Comparison of ENCODE assay signal across 9 cellular contexts in the genomic region with DNA sequence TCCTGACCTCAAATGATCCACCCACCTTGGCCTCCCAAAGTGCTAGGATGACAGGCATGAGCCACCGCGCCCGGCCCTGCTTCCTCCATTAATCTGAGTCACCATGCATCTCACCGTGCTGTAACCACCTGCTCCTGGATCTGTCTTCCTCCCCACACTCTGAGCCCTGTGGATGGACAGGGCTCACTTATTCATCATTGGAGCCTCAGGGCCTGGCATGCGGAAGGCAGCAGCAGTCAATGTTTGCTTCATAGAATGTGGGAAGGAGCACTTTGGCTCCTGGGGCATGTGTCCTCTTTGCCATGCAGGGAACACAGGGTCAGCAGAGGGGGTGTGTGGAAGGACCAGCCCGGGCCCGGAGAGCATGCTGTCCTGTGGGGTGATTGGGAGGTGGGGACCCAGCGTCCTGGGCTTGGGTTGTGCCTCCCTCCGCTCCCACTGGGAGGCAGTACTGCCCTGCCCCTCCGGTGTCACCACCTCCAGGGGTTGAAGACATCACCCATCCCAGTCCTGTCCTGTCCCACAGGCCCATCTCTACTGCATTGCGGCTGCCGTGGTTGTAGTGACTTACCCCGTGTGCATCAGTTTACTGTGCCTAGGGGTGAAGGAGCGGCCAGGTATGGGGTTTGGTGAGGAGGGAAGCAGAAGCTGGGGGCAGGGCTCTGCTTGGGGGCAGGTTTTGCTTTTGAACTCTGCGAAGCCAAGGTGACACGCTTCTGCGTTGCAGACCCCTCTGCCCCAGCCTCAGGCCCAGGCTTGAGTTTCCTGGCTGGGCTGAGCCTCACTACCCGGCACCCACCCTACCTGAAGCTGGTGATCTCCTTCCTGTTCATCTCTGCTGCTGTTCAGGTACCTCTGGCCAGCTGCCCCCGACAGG. TPM values are rescaled to one million over a fixed set of nuclear protein-coding genes. Genes with fewer than 3 reads are reported as not detected.
DNase-seq lines count a peak whose midpoint lies in the region; ATAC-seq and TF ChIP-seq lines count a peak whose summit lies in the region.
"Had no signal": no experiment of that assay in that cellular context is flagged by ENCODE, and none has a peak within 500 bp of the region (broad histone marks: within the 10 kb centered on the region; RNA-seq: fewer than 3 reads in every experiment).

No MANE protein-coding gene starts in this region.

- H3K4me3 Mint-ChIP-seq in activated CD4-positive, alpha-beta T cell treated with anti-CD3 and anti-CD28 coated beads, Interleukin-2, amount 10 ng/mL, durations not matched to agents 24 days and 14 days, result no peak overlapping the region
- H3K4me3 Mint-ChIP-seq in naive thymus-derived CD8-positive, alpha-beta T cell, result no peak overlapping the region
- H3K4me3 Mint-ChIP-seq: CD8-positive, alpha-beta memory T cell had no signal

- H3K4me3 ChIP-seq in epithelial cell of esophagus (ENCODE audit: low read length), result no peak overlapping the region

- TF ChIP-seq CTCF in epithelial cell of esophagus (IDR thresholded peaks at IDR 0.05; ENCODE audit: insufficient read depth, low read depth, low read length, missing control alignments), result no peak

- no peaks in the 10 kb centered on the region for H3K9me3 Mint-ChIP-seq in activated CD4-positive, alpha-beta T cell treated with anti-CD3 and anti-CD28 coated beads, Interleukin-2, amount 10 ng/mL, durations not matched to agents 24 days and 14 days
- no peaks in the 10 kb centered on the region for H3K9me3 Mint-ChIP-seq in naive thymus-derived CD8-positive, alpha-beta T cell
- H3K9me3 Mint-ChIP-seq: CD8-positive, alpha-beta memory T cell had no signal

- POLR2A ChIA-PET in naive thymus-derived CD8-positive, alpha-beta T cell (lab: Charles Lee), result interaction anchor here (1.4 kb wide), 1 partner anchor 13 kb away, joined by 8 read pairs; no protein-coding TSS in a partner anchor

- DNase-seq in activated CD4-positive, alpha-beta T cell treated with anti-CD3 and anti-CD28 coated beads, Interleukin-2, amount 10 ng/mL, durations not matched to agents 24 days and 14 days, result peak; percentile 68
- DNase-seq in activated CD4-positive, alpha-beta T cell treated with anti-CD3 and anti-CD28 coated beads for 1 hour, result no peak
- DNase-seq in OCI-M1 (lab: John Stamatoyannopoulos, UW) (peak; percentile 27), epithelial cell of esophagus (ENCODE audit: low read depth) (peak; percentile 96), NCI-H774 (lab: John Stamatoyannopoulos, UW) (no peak), NCI-H2107 (lab: John Stamatoyannopoulos, UW) (no peak)
- DNase-seq in stimulated activated CD4-positive, alpha-beta T cell treated with anti-CD3 and anti-CD28 coated beads, Interleukin-4, amount 100 ng/mL, for 24 hours, result peak; percentile 8
- no peak for DNase-seq in naive thymus-derived CD8-positive, alpha-beta T cell

- ATAC-seq in naive thymus-derived CD8-positive, alpha-beta T cell, result no peak

- intact Hi-C loops in activated CD4-positive, alpha-beta T cell treated with anti-CD3 and anti-CD28 coated beads, Interleukin-2, amount 10 ng/mL, durations not matched to agents 24 days and 14 days (cut with micrococcal nuclease), result no loop called here

- H3K27ac Mint-ChIP-seq in activated CD4-positive, alpha-beta T cell treated with anti-CD3 and anti-CD28 coated beads, Interleukin-2, amount 10 ng/mL, durations not matched to agents 24 days and 14 days, result no peak overlapping the region
- H3K27ac Mint-ChIP-seq in naive thymus-derived CD8-positive, alpha-beta T cell, result no peak overlapping the region

- no peaks in the 10 kb centered on the region for H3K27me3 Mint-ChIP-seq in activated CD4-positive, alpha-beta T cell treated with anti-CD3 and anti-CD28 coated beads, Interleukin-2, amount 10 ng/mL, durations not matched to agents 24 days and 14 days
- H3K27me3 Mint-ChIP-seq in naive thymus-derived CD8-positive, alpha-beta T cell, result peaks cover 0 to 3% (median 0%) of the 10 kb centered on the region in 5 donors
- H3K27me3 Mint-ChIP-seq: CD8-positive, alpha-beta memory T cell had no signal

- no peaks in the 10 kb centered on the region for H3K4me1 Mint-ChIP-seq in activated CD4-positive, alpha-beta T cell treated with anti-CD3 and anti-CD28 coated beads, Interleukin-2, amount 10 ng/mL, durations not matched to agents 24 days and 14 days
- peaks cover 0 to 8% (median 2%) of the 10 kb centered on the region in 4 donors for H3K4me1 Mint-ChIP-seq in naive thymus-derived CD8-positive, alpha-beta T cell
- H3K4me1 Mint-ChIP-seq: CD8-positive, alpha-beta memory T cell had no signal

- peaks cover 4% of the 10 kb centered on the region for H3K36me3 Mint-ChIP-seq in activated CD4-positive, alpha-beta T cell treated with anti-CD3 and anti-CD28 coated beads, Interleukin-2, amount 10 ng/mL, durations not matched to agents 24 days and 14 days (ENCODE audit: low read depth)
- H3K36me3 Mint-ChIP-seq in naive thymus-derived CD8-positive, alpha-beta T cell, result peaks cover 0 to 26% (median 2%) of the 10 kb centered on the region in 3 donors

RNA-seq across cellular contexts. Expression of a gene that starts 11.5 kb away (rescaled TPM):
- total RNA-seq in activated CD4-positive, alpha-beta T cell treated with anti-CD3 and anti-CD28 coated beads, Interleukin-2, amount 10 ng/mL, durations not matched to agents 24 days and 14 days, result 0.14 TPM in 1 of 2 replicates, not detected in the other
- under 1 TPM in 1 of 2 experiments, not detected in 1; 0.44 TPM for total RNA-seq in naive thymus-derived CD8-positive, alpha-beta T cell
- polyA plus RNA-seq in naive thymus-derived CD8-positive, alpha-beta T cell, result under 1 TPM in 1 of 3 donors, not detected in 2; 0.14 TPM
- polyA plus RNA-seq: CD8-positive, alpha-beta memory T cell had no signal

RNA-seq across cellular contexts. Expression of a gene that starts 25.8 kb away (rescaled TPM):
- 22.9 and 25.0 TPM in 2 replicates for total RNA-seq in activated CD4-positive, alpha-beta T cell treated with anti-CD3 and anti-CD28 coated beads, Interleukin-2, amount 10 ng/mL, durations not matched to agents 24 days and 14 days
- total RNA-seq in naive thymus-derived CD8-positive, alpha-beta T cell, result 10 to 100 TPM; 14.9 to 15.6 TPM
- polyA plus RNA-seq in naive thymus-derived CD8-positive, alpha-beta T cell, result 1 to 10 TPM; 3.4 to 6.5 (median 5.0) TPM

RNA-seq across cellular contexts. Expression of a gene that starts 28.2 kb away (rescaled TPM):
- 0.43 and 0.51 TPM in 2 replicates for total RNA-seq in activated CD4-positive, alpha-beta T cell treated with anti-CD3 and anti-CD28 coated beads, Interleukin-2, amount 10 ng/mL, durations not matched to agents 24 days and 14 days
- total RNA-seq in naive thymus-derived CD8-positive, alpha-beta T cell, result under 1 TPM; 0.39 to 0.49 TPM
- 1 to 10 TPM in 1 of 3 donors, under 1 TPM in 1, not detected in 1; 0.77 to 1.9 TPM for polyA plus RNA-seq in naive thymus-derived CD8-positive, alpha-beta T cell

RNA-seq across cellular contexts. Expression of a gene that starts 54.8 kb away (rescaled TPM):
- 143 and 154 TPM in 2 replicates for total RNA-seq in activated CD4-positive, alpha-beta T cell treated with anti-CD3 and anti-CD28 coated beads, Interleukin-2, amount 10 ng/mL, durations not matched to agents 24 days and 14 days
- total RNA-seq in naive thymus-derived CD8-positive, alpha-beta T cell, result 10 to 100 TPM; 55.8 to 57.7 TPM
- polyA plus RNA-seq in naive thymus-derived CD8-positive, alpha-beta T cell, result 100 to 1,000 TPM; 161 to 208 (median 195) TPM

Comparison
In these comparisons a context has a peak if more than half of its experiments do, and no peak if none do; other contexts are left out.
1. DNase-seq: peak in activated CD4-positive, alpha-beta T cell treated with anti-CD3 and anti-CD28 coated beads, Interleukin-2, amount 10 ng/mL, durations not matched to agents 24 days and 14 days (single experiment), OCI-M1 (single experiment), epithelial cell of esophagus (single experiment) and stimulated activated CD4-positive, alpha-beta T cell treated with anti-CD3 and anti-CD28 coated beads, Interleukin-4, amount 100 ng/mL, for 24 hours (single experiment); none in activated CD4-positive, alpha-beta T cell treated with anti-CD3 and anti-CD28 coated beads for 1 hour (single experiment), NCI-H774 (single experiment), NCI-H2107 (single experiment) and naive thymus-derived CD8-positive, alpha-beta T cell (0 of 10).